ENCODE assay signal across 2 cellular contexts in the genomic region with DNA sequence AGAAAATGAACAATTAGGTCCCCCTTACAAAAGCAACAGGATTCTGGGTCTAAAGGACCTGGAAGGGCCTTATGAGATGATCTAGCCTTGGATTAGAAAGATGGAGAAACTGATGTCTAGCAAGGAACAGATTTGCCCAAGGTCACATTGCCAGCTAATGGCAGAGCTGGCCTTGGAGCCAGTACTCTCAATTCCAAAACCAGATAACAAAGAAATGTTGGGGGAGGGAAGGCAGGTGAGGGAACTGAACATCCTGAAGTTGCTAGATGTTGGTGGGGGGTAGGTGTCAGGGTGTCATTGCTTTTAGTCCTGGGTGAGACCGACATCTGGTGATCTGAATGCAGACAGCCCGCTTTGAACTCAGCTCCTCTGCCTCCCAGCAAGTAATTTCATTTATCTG.
TF ChIP-seq lines count a peak whose summit lies in the region.

No MANE protein-coding gene starts in this region.

TF ChIP-seq in SK-N-SH, 30 proteins besides CTCF, POLR2A, EP300 and RAD21 (continued from another document):
- no peak for TF ChIP-seq RCOR1 (IDR thresholded peaks at IDR 0.05; ENCODE audit: low read length)
- no peak for TF ChIP-seq MXI1 (IDR thresholded peaks at IDR 0.05; ENCODE audit: low read depth, low read length)
- no peak for TF ChIP-seq EZH2phosphoT487 (IDR thresholded peaks at IDR 0.05; ENCODE audit: borderline replicate concordance, low read depth)
- TF ChIP-seq SIN3A (IDR thresholded peaks at IDR 0.05; ENCODE audit: borderline replicate concordance, low read depth, low read length): no peak
- no peak for TF ChIP-seq TEAD4 (IDR thresholded peaks at IDR 0.05; ENCODE audit: borderline replicate concordance, insufficient read depth)
- TF ChIP-seq, protein P1, sequence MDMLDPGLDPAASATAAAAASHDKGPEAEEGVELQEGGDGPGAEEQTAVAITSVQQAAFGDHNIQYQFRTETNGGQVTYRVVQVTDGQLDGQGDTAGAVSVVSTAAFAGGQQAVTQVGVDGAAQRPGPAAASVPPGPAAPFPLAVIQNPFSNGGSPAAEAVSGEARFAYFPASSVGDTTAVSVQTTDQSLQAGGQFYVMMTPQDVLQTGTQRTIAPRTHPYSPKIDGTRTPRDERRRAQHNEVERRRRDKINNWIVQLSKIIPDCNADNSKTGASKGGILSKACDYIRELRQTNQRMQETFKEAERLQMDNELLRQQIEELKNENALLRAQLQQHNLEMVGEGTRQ (IDR thresholded peaks at IDR 0.05; ENCODE audit: borderline replicate concordance, low read depth, low read length): no peak
- TF ChIP-seq, protein P2, sequence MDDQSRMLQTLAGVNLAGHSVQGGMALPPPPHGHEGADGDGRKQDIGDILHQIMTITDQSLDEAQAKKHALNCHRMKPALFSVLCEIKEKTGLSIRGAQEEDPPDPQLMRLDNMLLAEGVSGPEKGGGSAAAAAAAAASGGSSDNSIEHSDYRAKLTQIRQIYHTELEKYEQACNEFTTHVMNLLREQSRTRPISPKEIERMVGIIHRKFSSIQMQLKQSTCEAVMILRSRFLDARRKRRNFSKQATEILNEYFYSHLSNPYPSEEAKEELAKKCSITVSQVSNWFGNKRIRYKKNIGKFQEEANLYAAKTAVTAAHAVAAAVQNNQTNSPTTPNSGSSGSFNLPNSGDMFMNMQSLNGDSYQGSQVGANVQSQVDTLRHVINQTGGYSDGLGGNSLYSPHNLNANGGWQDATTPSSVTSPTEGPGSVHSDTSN (IDR thresholded peaks at IDR 0.05): no peak
- no peak for TF ChIP-seq NRF1 (IDR thresholded peaks at IDR 0.05; ENCODE audit: low read depth, low read length)
- TF ChIP-seq FOXJ3 (CRISPR knock-in tag; IDR thresholded peaks at IDR 0.05): no peak
- TF ChIP-seq, protein P3, sequence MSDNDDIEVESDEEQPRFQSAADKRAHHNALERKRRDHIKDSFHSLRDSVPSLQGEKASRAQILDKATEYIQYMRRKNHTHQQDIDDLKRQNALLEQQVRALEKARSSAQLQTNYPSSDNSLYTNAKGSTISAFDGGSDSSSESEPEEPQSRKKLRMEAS (IDR thresholded peaks at IDR 0.05; ENCODE audit: low read depth): no peak
- TF ChIP-seq POLR2AphosphoS5 (IDR thresholded peaks at IDR 0.05; ENCODE audit: low read depth, low read length): no peak
- no peak for TF ChIP-seq ELF1 (IDR thresholded peaks at IDR 0.05)
- TF ChIP-seq SMC3 (IDR thresholded peaks at IDR 0.05; ENCODE audit: low read depth, low read length): no peak
- TF ChIP-seq FOSL2 (IDR thresholded peaks at IDR 0.05; ENCODE audit: borderline replicate concordance, low read depth): no peak
- no peak for TF ChIP-seq GATA2 (CRISPR knock-in tag; IDR thresholded peaks at IDR 0.05)
- no peak for TF ChIP-seq YY1 (IDR thresholded peaks at IDR 0.05; ENCODE audit: low read depth)
- TF ChIP-seq CHD2 (IDR thresholded peaks at IDR 0.05; ENCODE audit: low read length, partially characterized antibody): no peak
- no peak for TF ChIP-seq FOXM1 (IDR thresholded peaks at IDR 0.05; ENCODE audit: low read depth)

TF ChIP-seq in SK-N-SH treated with all-trans-retinoic acid at 6 μM for 48 hours, 23 proteins besides CTCF, POLR2A, EP300 and RAD21 (continued from another document):
- no peak for TF ChIP-seq PPARA (CRISPR knock-in tag; IDR thresholded peaks at IDR 0.05; ENCODE audit: borderline replicate concordance)
- no peak for TF ChIP-seq ESRRG (CRISPR knock-in tag; IDR thresholded peaks at IDR 0.05)
- no peak for TF ChIP-seq GLIS3 (CRISPR knock-in tag; IDR thresholded peaks at IDR 0.05)
- no peak for TF ChIP-seq ZNF70 (CRISPR knock-in tag; IDR thresholded peaks at IDR 0.05)
- no peak for TF ChIP-seq BACH2 (CRISPR knock-in tag; IDR thresholded peaks at IDR 0.05; ENCODE audit: borderline replicate concordance)
- TF ChIP-seq ISL1 (CRISPR knock-in tag; IDR thresholded peaks at IDR 0.05): no peak
- TF ChIP-seq RARB (CRISPR knock-in tag; IDR thresholded peaks at IDR 0.05): no peak
- no peak for TF ChIP-seq SNAI2 (CRISPR knock-in tag; IDR thresholded peaks at IDR 0.05)
- TF ChIP-seq, protein P4, sequence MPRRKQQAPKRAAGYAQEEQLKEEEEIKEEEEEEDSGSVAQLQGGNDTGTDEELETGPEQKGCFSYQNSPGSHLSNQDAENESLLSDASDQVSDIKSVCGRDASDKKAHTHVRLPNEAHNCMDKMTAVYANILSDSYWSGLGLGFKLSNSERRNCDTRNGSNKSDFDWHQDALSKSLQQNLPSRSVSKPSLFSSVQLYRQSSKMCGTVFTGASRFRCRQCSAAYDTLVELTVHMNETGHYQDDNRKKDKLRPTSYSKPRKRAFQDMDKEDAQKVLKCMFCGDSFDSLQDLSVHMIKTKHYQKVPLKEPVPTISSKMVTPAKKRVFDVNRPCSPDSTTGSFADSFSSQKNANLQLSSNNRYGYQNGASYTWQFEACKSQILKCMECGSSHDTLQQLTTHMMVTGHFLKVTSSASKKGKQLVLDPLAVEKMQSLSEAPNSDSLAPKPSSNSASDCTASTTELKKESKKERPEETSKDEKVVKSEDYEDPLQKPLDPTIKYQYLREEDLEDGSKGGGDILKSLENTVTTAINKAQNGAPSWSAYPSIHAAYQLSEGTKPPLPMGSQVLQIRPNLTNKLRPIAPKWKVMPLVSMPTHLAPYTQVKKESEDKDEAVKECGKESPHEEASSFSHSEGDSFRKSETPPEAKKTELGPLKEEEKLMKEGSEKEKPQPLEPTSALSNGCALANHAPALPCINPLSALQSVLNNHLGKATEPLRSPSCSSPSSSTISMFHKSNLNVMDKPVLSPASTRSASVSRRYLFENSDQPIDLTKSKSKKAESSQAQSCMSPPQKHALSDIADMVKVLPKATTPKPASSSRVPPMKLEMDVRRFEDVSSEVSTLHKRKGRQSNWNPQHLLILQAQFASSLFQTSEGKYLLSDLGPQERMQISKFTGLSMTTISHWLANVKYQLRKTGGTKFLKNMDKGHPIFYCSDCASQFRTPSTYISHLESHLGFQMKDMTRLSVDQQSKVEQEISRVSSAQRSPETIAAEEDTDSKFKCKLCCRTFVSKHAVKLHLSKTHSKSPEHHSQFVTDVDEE (CRISPR knock-in tag; IDR thresholded peaks at IDR 0.05): no peak
- TF ChIP-seq, protein P5, sequence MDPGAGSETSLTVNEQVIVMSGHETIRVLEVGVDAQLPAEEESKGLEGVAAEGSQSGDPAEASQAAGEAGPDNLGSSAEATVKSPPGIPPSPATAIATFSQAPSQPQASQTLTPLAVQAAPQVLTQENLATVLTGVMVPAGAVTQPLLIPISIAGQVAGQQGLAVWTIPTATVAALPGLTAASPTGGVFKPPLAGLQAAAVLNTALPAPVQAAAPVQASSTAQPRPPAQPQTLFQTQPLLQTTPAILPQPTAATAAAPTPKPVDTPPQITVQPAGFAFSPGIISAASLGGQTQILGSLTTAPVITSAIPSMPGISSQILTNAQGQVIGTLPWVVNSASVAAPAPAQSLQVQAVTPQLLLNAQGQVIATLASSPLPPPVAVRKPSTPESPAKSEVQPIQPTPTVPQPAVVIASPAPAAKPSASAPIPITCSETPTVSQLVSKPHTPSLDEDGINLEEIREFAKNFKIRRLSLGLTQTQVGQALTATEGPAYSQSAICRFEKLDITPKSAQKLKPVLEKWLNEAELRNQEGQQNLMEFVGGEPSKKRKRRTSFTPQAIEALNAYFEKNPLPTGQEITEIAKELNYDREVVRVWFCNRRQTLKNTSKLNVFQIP (CRISPR knock-in tag; IDR thresholded peaks at IDR 0.05; ENCODE audit: borderline replicate concordance, low read depth): no peak
- TF ChIP-seq ZFP3 (CRISPR knock-in tag; IDR thresholded peaks at IDR 0.05): no peak
TF ChIP-seq in SK-N-SH treated with all-trans-retinoic acid at 6 μM for 48 hours: peak in this region for 0.
